ENCODE assay signal across 26 cellular contexts in genomic region chr2:190217616-190218015, GRCh38.
"Had no signal": no experiment of that assay in that cellular context is flagged by ENCODE, and none has a peak within 500 bp of the region (broad histone marks: within the 10 kb centered on the region; RNA-seq: fewer than 3 reads in every experiment).

No MANE protein-coding gene starts in this region.

- H3K9me3 ChIP-seq: neutrophil, pancreas, prostate gland, right atrium auricular region, spleen, suprapubic skin, testis, tibial artery, transverse colon, upper lobe of right lung, uterus had no signal

- DNase-seq: naive B cell; retina; spleen; stimulated activated CD4-positive, alpha-beta T cell treated with anti-CD3 and anti-CD28 coated beads, Interleukin-12 subunit alpha, Interleukin-12 subunit beta, amount 100 ng/mL, for 4 hours; stimulated activated CD4-positive, alpha-beta T cell treated with anti-CD3 and anti-CD28 coated beads, Interleukin-1b, Interleukin-23, amount 100 ng/mL, for 48 hours; stimulated activated CD8-positive, alpha-beta memory T cell treated with anti-CD3 and anti-CD28 coated beads, Interleukin-4, amount 100 ng/mL, for 48 hours; stimulated activated naive CD4-positive, alpha-beta T cell; stimulated activated naive CD8-positive, alpha-beta T cell treated with anti-CD3 and anti-CD28 coated beads, Interleukin-15, amount 100 ng/mL, for 72 hours; testis; tibial artery; upper lobe of right lung had no signal

- ATAC-seq: naive thymus-derived CD8-positive, alpha-beta T cell; natural killer cell treated with Interleukin-12 subunit alpha and Interleukin-12 subunit beta and Interleukin-15 and Interleukin-18, amount 100 ng/mL, for 72 hours; sciatic nerve; stimulated activated memory B cell treated with anti-CD40 and anti-IgM and Interleukin-4, amounts not matched to agents 10 μg/mL and 1 μg/mL and 100 μg/mL, for 72 hours; stimulated activated naive CD8-positive, alpha-beta T cell treated with anti-CD3 and anti-CD28 coated beads, Interleukin-15, amount 100 ng/mL, for 72 hours; stimulated activated naive CD8-positive, alpha-beta T cell treated with anti-CD3 and anti-CD28 coated beads, Interleukin-15, Interleukin-2, amounts not matched to agents 100 U/mL and 50 U/mL, for 24 hours; upper lobe of right lung had no signal

- H3K4me3 Mint-ChIP-seq: naive B cell; naive thymus-derived CD8-positive, alpha-beta T cell; natural killer cell treated with Interleukin-12 subunit alpha and Interleukin-12 subunit beta and Interleukin-15 and Interleukin-18, amount 100 ng/mL, for 72 hours; stimulated activated memory B cell treated with anti-CD40 and anti-IgM and Interleukin-4, amounts not matched to agents 10 μg/mL and 1 μg/mL and 100 μg/mL, for 72 hours; stimulated activated naive CD8-positive, alpha-beta T cell treated with anti-CD3 and anti-CD28 coated beads, Interleukin-15, amount 100 ng/mL, for 72 hours; type B pancreatic cell had no signal

- H3K27me3 Mint-ChIP-seq: naive B cell; naive thymus-derived CD8-positive, alpha-beta T cell; natural killer cell treated with Interleukin-12 subunit alpha and Interleukin-12 subunit beta and Interleukin-15 and Interleukin-18, amount 100 ng/mL, for 72 hours; stimulated activated memory B cell treated with anti-CD40 and anti-IgM and Interleukin-4, amounts not matched to agents 10 μg/mL and 1 μg/mL and 100 μg/mL, for 72 hours; stimulated activated naive CD8-positive, alpha-beta T cell treated with anti-CD3 and anti-CD28 coated beads, Interleukin-15, amount 100 ng/mL, for 72 hours; type B pancreatic cell had no signal

- H3K27ac ChIP-seq: neutrophil, pancreas, prostate gland, right atrium auricular region, skin epidermis, spleen, suprapubic skin, testis, tibial artery, transverse colon, upper lobe of right lung had no signal

- H3K4me1 ChIP-seq: pancreas, prostate gland, testis, upper lobe of right lung, uterus had no signal

- H3K36me3 ChIP-seq: prostate gland, right atrium auricular region, transverse colon, uterus had no signal

- H3K4me3 ChIP-seq: pancreas, prostate gland, right atrium auricular region, skin epidermis, smooth muscle cell, spleen, suprapubic skin, testis, tibial artery, transverse colon, upper lobe of right lung, uterus had no signal

- H3K4me2 ChIP-seq: smooth muscle cell had no signal

- H3K9me3 Mint-ChIP-seq: naive thymus-derived CD8-positive, alpha-beta T cell; natural killer cell treated with Interleukin-12 subunit alpha and Interleukin-12 subunit beta and Interleukin-15 and Interleukin-18, amount 100 ng/mL, for 72 hours; stimulated activated memory B cell treated with anti-CD40 and anti-IgM and Interleukin-4, amounts not matched to agents 10 μg/mL and 1 μg/mL and 100 μg/mL, for 72 hours; stimulated activated naive CD8-positive, alpha-beta T cell treated with anti-CD3 and anti-CD28 coated beads, Interleukin-15, amount 100 ng/mL, for 72 hours; type B pancreatic cell had no signal

- H3K27me3 ChIP-seq: neutrophil, pancreas, right atrium auricular region, spleen, suprapubic skin, testis, tibial artery, transverse colon, upper lobe of right lung, uterus had no signal

- H3K27ac Mint-ChIP-seq: naive B cell; natural killer cell treated with Interleukin-12 subunit alpha and Interleukin-12 subunit beta and Interleukin-15 and Interleukin-18, amount 100 ng/mL, for 72 hours; stimulated activated memory B cell treated with anti-CD40 and anti-IgM and Interleukin-4, amounts not matched to agents 10 μg/mL and 1 μg/mL and 100 μg/mL, for 72 hours; stimulated activated naive CD8-positive, alpha-beta T cell treated with anti-CD3 and anti-CD28 coated beads, Interleukin-15, amount 100 ng/mL, for 72 hours; type B pancreatic cell had no signal
